9 cellular contexts compared by ENCODE assay signal in the genomic region with DNA sequence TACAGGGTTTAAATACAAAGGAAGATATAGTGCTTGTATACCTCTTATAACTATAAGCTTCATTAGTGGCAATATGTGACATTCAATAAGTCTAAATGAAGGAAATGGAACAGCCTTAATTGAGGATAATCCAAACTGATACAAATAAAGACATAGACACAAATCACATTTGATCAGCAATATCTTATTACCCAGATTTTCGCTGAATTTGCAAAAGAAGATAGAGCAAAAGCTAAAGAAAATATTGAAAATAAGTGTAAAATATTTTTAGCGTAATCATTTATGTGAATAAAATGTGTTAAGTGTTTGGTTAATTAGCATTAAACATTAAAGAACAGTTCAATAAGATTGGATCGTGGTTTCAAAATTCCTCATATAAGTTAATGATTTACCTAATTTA.
"Had no signal": no experiment of that assay in that cellular context is flagged by ENCODE, and none has a peak within 500 bp of the region (broad histone marks: within the 10 kb centered on the region; RNA-seq: fewer than 3 reads in every experiment).

No MANE protein-coding gene starts in this region.

- ATAC-seq: GM23338 had no signal

- H2AFZ ChIP-seq: GM23338 had no signal

- H3K27ac Mint-ChIP-seq: GM23338, H9 had no signal

- H3K9ac ChIP-seq: KMS-11 had no signal

- H3K4me3 ChIP-seq: GM23338 had no signal

- H3K4me3 Mint-ChIP-seq: GM23338, H9 had no signal

- H3K27ac ChIP-seq: HL-60, KMS-11 had no signal

- H3K4me2 ChIP-seq: GM23338, KMS-11 had no signal

- FAIRE-seq: H1, H54, HTR-8/SVneo had no signal

- DNase-seq: H9, HCEC 1CT, KBM-7 had no signal
